14 cellular contexts compared by ENCODE assay signal in genomic region chr20:44552568-44552949, GRCh38. TPM values are rescaled to one million over a fixed set of nuclear protein-coding genes. Genes with fewer than 3 reads are reported as not detected.
DNase-seq lines count a peak whose midpoint lies in the region; TF ChIP-seq lines count a peak whose summit lies in the region.
"Had no signal": no experiment of that assay in that cellular context is flagged by ENCODE, and none has a peak within 500 bp of the region (broad histone marks: within the 10 kb centered on the region; RNA-seq: fewer than 3 reads in every experiment).

No MANE protein-coding gene starts in this region.

- peak overlapping the region; percentile 71 for H3K27ac Mint-ChIP-seq in chondrocyte (ENCODE audit: unreplicated experiment)
- H3K27ac Mint-ChIP-seq: activated naive CD8-positive, alpha-beta T cell treated with anti-CD3 and anti-CD28 coated beads, Interleukin-2, amount 10 ng/mL, durations not matched to agents 7 days and 5 days; CD14-positive monocyte; IgD-negative memory B cell; stimulated activated memory B cell treated with anti-CD40 and anti-IgM and Interleukin-4, amounts not matched to agents 10 μg/mL and 1 μg/mL and 100 μg/mL, for 72 hours had no signal

- H3K9me3 Mint-ChIP-seq in chondrocyte (ENCODE audit: low read depth) = no peaks in the 10 kb centered on the region
- H3K9me3 Mint-ChIP-seq: activated CD4-positive, alpha-beta T cell treated with anti-CD3 and anti-CD28 coated beads, Interleukin-2, amount 10 ng/mL, durations not matched to agents 7 days and 5 days; activated naive CD8-positive, alpha-beta T cell treated with anti-CD3 and anti-CD28 coated beads, Interleukin-2, amount 10 ng/mL, durations not matched to agents 7 days and 5 days; CD14-positive monocyte; IgD-negative memory B cell; stimulated activated memory B cell treated with anti-CD40 and anti-IgM and Interleukin-4, amounts not matched to agents 10 μg/mL and 1 μg/mL and 100 μg/mL, for 72 hours had no signal

- H3K27me3 Mint-ChIP-seq in chondrocyte (ENCODE audit: low read depth) = no peaks in the 10 kb centered on the region
- H3K27me3 Mint-ChIP-seq: activated naive CD8-positive, alpha-beta T cell treated with anti-CD3 and anti-CD28 coated beads, Interleukin-2, amount 10 ng/mL, durations not matched to agents 7 days and 5 days; IgD-negative memory B cell; stimulated activated memory B cell treated with anti-CD40 and anti-IgM and Interleukin-4, amounts not matched to agents 10 μg/mL and 1 μg/mL and 100 μg/mL, for 72 hours had no signal

- peak overlapping the region; percentile 40 for H3K27ac ChIP-seq in AG04450 (ENCODE audit: low read depth, low read length)
- H3K27ac ChIP-seq in KOPT-K1 (ENCODE audit: low read depth, low read length, poor library complexity, severe bottlenecking) = peak overlapping the region; percentile 61
- H3K27ac ChIP-seq in parathyroid adenoma = peak overlapping the region; percentile 86

- no peak overlapping the region for H3K4me3 Mint-ChIP-seq in chondrocyte (ENCODE audit: unreplicated experiment)
- H3K4me3 Mint-ChIP-seq: activated CD4-positive, alpha-beta T cell treated with anti-CD3 and anti-CD28 coated beads, Interleukin-2, amount 10 ng/mL, durations not matched to agents 7 days and 5 days; activated naive CD8-positive, alpha-beta T cell treated with anti-CD3 and anti-CD28 coated beads, Interleukin-2, amount 10 ng/mL, durations not matched to agents 7 days and 5 days; CD14-positive monocyte; IgD-negative memory B cell; stimulated activated memory B cell treated with anti-CD40 and anti-IgM and Interleukin-4, amounts not matched to agents 10 μg/mL and 1 μg/mL and 100 μg/mL, for 72 hours had no signal

- H3K4me1 ChIP-seq in parathyroid adenoma = peaks cover 28% of the 10 kb centered on the region

- POLR2A ChIA-PET in AG04450 (lab: Yijun Ruan, JAX) = interaction anchor here (1.8 kb wide), 1 partner anchor 20 kb away, joined by 7 read pairs; no protein-coding TSS in a partner anchor

- H3K27me3 ChIP-seq in AG04450 (ENCODE audit: control insufficient read depth, insufficient read depth, low read length) = no peaks in the 10 kb centered on the region
- no peaks in the 10 kb centered on the region for H3K27me3 ChIP-seq in parathyroid adenoma (ENCODE audit: control insufficient read depth, insufficient read depth, low read length)

- H3K36me3 ChIP-seq in KOPT-K1 (ENCODE audit: insufficient read depth, low read length) (no peaks in the 10 kb centered on the region), parathyroid adenoma (ENCODE audit: control insufficient read depth, insufficient read depth, low read length) (no peaks in the 10 kb centered on the region)

- H3K79me2 ChIP-seq in parathyroid adenoma = peaks cover 9% of the 10 kb centered on the region

- no peaks in the 10 kb centered on the region for H3K36me3 Mint-ChIP-seq in chondrocyte (ENCODE audit: low read depth)
- H3K36me3 Mint-ChIP-seq: CD14-positive monocyte; IgD-negative memory B cell; stimulated activated memory B cell treated with anti-CD40 and anti-IgM and Interleukin-4, amounts not matched to agents 10 μg/mL and 1 μg/mL and 100 μg/mL, for 72 hours had no signal

- CTCF ChIA-PET in AG04450 (lab: Charles Lee) = interaction anchor here (1.1 kb wide), 1 partner anchor 24 kb away, joined by 3 read pairs; no protein-coding TSS in a partner anchor

- no peaks in the 10 kb centered on the region for H3K9me3 ChIP-seq in AG04450 (ENCODE audit: control insufficient read depth, insufficient read depth, low read length)
- no peaks in the 10 kb centered on the region for H3K9me3 ChIP-seq in KOPT-K1 (ENCODE audit: insufficient read depth, low read length, poor library complexity, severe bottlenecking)
- no peaks in the 10 kb centered on the region for H3K9me3 ChIP-seq in parathyroid adenoma (ENCODE audit: control insufficient read depth, low read length)

- H3K4me1 Mint-ChIP-seq in chondrocyte (ENCODE audit: low read depth) = peaks cover 45% of the 10 kb centered on the region
- H3K4me1 Mint-ChIP-seq: CD14-positive monocyte; IgD-negative memory B cell; stimulated activated memory B cell treated with anti-CD40 and anti-IgM and Interleukin-4, amounts not matched to agents 10 μg/mL and 1 μg/mL and 100 μg/mL, for 72 hours had no signal

- H3K9ac ChIP-seq in parathyroid adenoma = no peak overlapping the region

- no peak overlapping the region for H3K4me2 ChIP-seq in parathyroid adenoma (ENCODE audit: low read length)

- H2AFZ ChIP-seq in parathyroid adenoma = peak overlapping the region; percentile 44

- H3K4me3 ChIP-seq in AG04450 (ENCODE audit: low read depth, low read length) = no peak overlapping the region
- H3K4me3 ChIP-seq in parathyroid adenoma (ENCODE audit: low read depth, low read length) = no peak overlapping the region

- TF ChIP-seq CTCF in AG04450 (IDR thresholded peaks at IDR 0.05; ENCODE audit: low read depth, low read length) (no peak), chondrocyte (IDR thresholded peaks at IDR 0.05) (no peak), parathyroid adenoma (IDR thresholded peaks at IDR 0.05) (no peak)

- DNase-seq in AG04450 (ENCODE audit: low read depth, low spot score) (no peak), chondrocyte (ENCODE audit: low spot score) (no peak), GM19240 (ENCODE audit: insufficient read length, low spot score) (no peak), GM19238 (ENCODE audit: insufficient read length, low spot score) (no peak), NCI-H2171 treated with DMSO at 0.1 percent for 48 hours (lab: John Stamatoyannopoulos, UW) (no peak), middle frontal gyrus (ENCODE audit: extremely low spot score, low spot score) (no peak)
- DNase-seq: activated CD4-positive, alpha-beta T cell treated with anti-CD3 and anti-CD28 coated beads, Interleukin-2, amount 10 ng/mL, durations not matched to agents 7 days and 5 days; activated naive CD8-positive, alpha-beta T cell treated with anti-CD3 and anti-CD28 coated beads, Interleukin-2, amount 10 ng/mL, durations not matched to agents 7 days and 5 days; stimulated activated CD4-positive, alpha-beta T cell treated with anti-CD3 and anti-CD28 coated beads, Interleukin-2, amount 100 ng/mL, for 24 hours had no signal

RNA-seq across cellular contexts. Expression of gene PKIG, which starts 29.8 kb away (rescaled TPM):
- polyA plus RNA-seq in AG04450 (2011; rRNA removed) = 107 and 128 TPM in 2 replicates
- polyA minus RNA-seq in AG04450 (2011; rRNA and poly(A)+ RNA removed) = 50.6 and 65.6 TPM in 2 replicates
- total RNA-seq in chondrocyte = 20.3 to 29.3 TPM (median 26.1 TPM) in 3 replicates

RNA-seq across cellular contexts. Expression of gene SERINC3, which starts 30.7 kb away (rescaled TPM):
- 157 and 173 TPM in 2 replicates for polyA plus RNA-seq in AG04450 (2011; rRNA removed)
- 261 and 319 TPM in 2 replicates for polyA minus RNA-seq in AG04450 (2011; rRNA and poly(A)+ RNA removed)
- 102 to 121 TPM (median 116 TPM) in 3 replicates for total RNA-seq in chondrocyte
